In genomic region chr18:9449580-9449979, GRCh38 we compare ENCODE assay signal across 2 cellular contexts.
TF ChIP-seq lines count a peak whose summit lies in the region.

No MANE protein-coding gene starts in this region.

TF ChIP-seq in HepG2, 621 proteins besides CTCF, POLR2A, EP300 and RAD21:
- no peak for TF ChIP-seq RFX5 (IDR thresholded peaks at IDR 0.05; ENCODE audit: low read depth, low read length)
- no peak for TF ChIP-seq MAF1 (CRISPR knock-in tag; IDR thresholded peaks at IDR 0.05; ENCODE audit: borderline replicate concordance)
- no peak for TF ChIP-seq STAT6 (CRISPR knock-in tag; IDR thresholded peaks at IDR 0.05; ENCODE audit: borderline replicate concordance)
- TF ChIP-seq ZNF7 (CRISPR knock-in tag; IDR thresholded peaks at IDR 0.05), result peak; percentile 76; the same call in 1 of the 2 replicates
- no peak for TF ChIP-seq ZNF619 (CRISPR knock-in tag; IDR thresholded peaks at IDR 0.05)
TF ChIP-seq in HepG2: peak in this region for 1.

TF ChIP-seq in K562, 482 proteins besides CTCF, POLR2A, EP300 and RAD21:
- TF ChIP-seq MLLT1 (IDR thresholded peaks at IDR 0.05), result no peak
- 0 out of 2 replicates have a peak, but pooled peaks have one; percentile 46 for TF ChIP-seq ZEB2 (IDR thresholded peaks at IDR 0.05)
TF ChIP-seq in K562: peak in this region for 1.
